ENCODE assay signal across 8 cellular contexts in the genomic region with DNA sequence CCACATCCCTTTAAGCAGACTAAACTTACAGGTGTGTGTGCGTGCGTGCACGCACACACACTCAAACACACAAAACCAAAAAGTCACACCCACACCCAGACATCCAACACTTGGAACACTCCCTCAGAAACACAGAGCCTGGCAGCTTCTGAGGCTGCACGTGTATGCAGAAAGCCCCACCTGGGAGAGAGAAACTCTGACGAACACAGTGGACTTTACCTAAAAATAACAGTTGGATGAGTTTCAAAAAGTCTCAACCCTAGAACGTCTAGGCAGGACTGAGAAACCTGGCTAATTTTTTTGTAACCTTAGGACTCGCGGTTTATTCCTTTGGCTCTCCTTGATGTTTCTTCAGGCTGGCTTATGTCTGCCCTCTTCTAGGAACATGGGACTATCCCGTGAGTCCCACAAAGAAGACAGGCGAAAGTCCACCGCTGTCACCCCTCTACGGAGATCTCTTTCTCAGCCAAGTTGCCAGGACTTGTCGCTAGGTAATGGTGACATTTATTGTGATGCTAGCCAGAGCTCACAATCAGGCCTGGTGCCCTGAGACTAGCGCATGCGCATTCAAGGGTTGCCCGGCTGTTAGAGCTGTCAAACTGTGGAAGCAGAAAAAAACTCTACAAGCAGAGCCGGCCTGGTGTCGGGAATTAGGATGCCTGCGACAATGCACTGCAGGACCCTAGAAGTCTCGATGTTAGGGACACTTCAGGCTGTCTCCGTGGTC.
"Had no signal": no experiment of that assay in that cellular context is flagged by ENCODE, and none has a peak within 500 bp of the region (broad histone marks: within the 10 kb centered on the region; RNA-seq: fewer than 3 reads in every experiment).

No MANE protein-coding gene starts in this region.

- H3K4me3 ChIP-seq: GM23248, HAP-1 had no signal

- H3K9me3 ChIP-seq: HAP-1 had no signal

- H3K4me1 ChIP-seq: HAP-1 had no signal

- DNase-seq: GM23248, GOT3, H7, HFFc6 had no signal

- H3K36me3 ChIP-seq: HAP-1 had no signal

- ATAC-seq: HCT116, HepG2 had no signal

- H3K27ac ChIP-seq: GM23248, HL-60 had no signal
